In genomic region chr3:37198547-37198946, GRCh38 we compare ENCODE assay signal across 28 cellular contexts. TPM values are rescaled to one million over a fixed set of nuclear protein-coding genes. Genes with fewer than 3 reads are reported as not detected.
A peak's percentile ranks its signal among the peaks of the same experiment; 100 is the strongest.
DNase-seq lines count a peak whose midpoint lies in the region; ATAC-seq and TF ChIP-seq lines count a peak whose summit lies in the region.
"Had no signal": no experiment of that assay in that cellular context is flagged by ENCODE, and none has a peak within 500 bp of the region (broad histone marks: within the 10 kb centered on the region; RNA-seq: fewer than 3 reads in every experiment).

No MANE protein-coding gene starts in this region.

- H3K9me3 ChIP-seq in SJCRH30 (replicated peaks) (no peaks in the 10 kb centered on the region), gastrocnemius medialis (no peaks in the 10 kb centered on the region)
- H3K9me3 ChIP-seq: body of pancreas, ovary, testis had no signal

- TF ChIP-seq POLR2A in gastrocnemius medialis (IDR thresholded peaks at IDR 0.05) = no peak

- H3K27me3 ChIP-seq in ACC112 (ENCODE audit: insufficient read depth, low read length) = no peaks in the 10 kb centered on the region
- no peaks in the 10 kb centered on the region for H3K27me3 ChIP-seq in SJCRH30
- H3K27me3 ChIP-seq in gastrocnemius medialis = no peaks in the 10 kb centered on the region
- H3K27me3 ChIP-seq: body of pancreas, ovary, testis had no signal

- DNase-seq in SJCRH30 = no peak
- DNase-seq in islet precursor cell = peak; percentile 53
- DNase-seq in gastrocnemius medialis = no peak
- DNase-seq in sciatic nerve (ENCODE audit: low spot score) = no peak
- no peak for DNase-seq in activated CD4-positive, alpha-beta T cell treated with anti-CD3 and anti-CD28 coated beads, Interleukin-2, amount 50 U/mL, for 48 hours
- no peak for DNase-seq in head of caudate nucleus
- no peak for DNase-seq in GM19240 (ENCODE audit: insufficient read length, low spot score)
- DNase-seq: activated CD4-positive, alpha-beta T cell treated with anti-CD3 and anti-CD28 coated beads, Interleukin-2, amount 10 ng/mL, durations not matched to agents 24 days and 14 days; activated gamma-delta T cell treated with Interleukin-2 at 50 U/mL for 16 hours; activated T-cell treated with anti-CD3 and anti-CD28 coated beads, Interleukin-2, amount 50 U/mL, for 24 hours; body of pancreas; CD4-positive, alpha-beta memory T cell; effector CD4-positive, alpha-beta T cell; erythroblast; hippocampal formation; naive thymus-derived CD8-positive, alpha-beta T cell; NCI-H1105 treated with DMSO at 0.1 percent for 48 hours; NCI-H2081; ovary; right cardiac atrium; SIG-M5; stimulated activated CD4-positive, alpha-beta T cell treated with anti-CD3 and anti-CD28 coated beads, Interleukin-15, amount 100 ng/mL, for 24 hours; stimulated activated naive CD4-positive, alpha-beta T cell treated with Interleukin-2 at 50 U/mL for 16 hours; testis had no signal

- H3K36me3 ChIP-seq in ACC112 (ENCODE audit: insufficient read depth, low read length) (no peaks in the 10 kb centered on the region), SJCRH30 (no peaks in the 10 kb centered on the region), gastrocnemius medialis (no peaks in the 10 kb centered on the region)
- H3K36me3 ChIP-seq: ovary had no signal

- TF ChIP-seq CTCF in gastrocnemius medialis (IDR thresholded peaks at IDR 0.05 in 4 of 5, conservative IDR thresholded peaks at IDR 0.05 in 1 of 5) = no peak

- ATAC-seq in gastrocnemius medialis (no peak), sciatic nerve (no peak)
- ATAC-seq: body of pancreas; K562; left lobe of liver; naive thymus-derived CD8-positive, alpha-beta T cell; Panc1; right cardiac atrium had no signal

- H3K79me2 ChIP-seq in ACC112 (ENCODE audit: control insufficient read depth, insufficient read depth, low read length, unreplicated experiment) = no peaks in the 10 kb centered on the region

- no peak overlapping the region for H2AFZ ChIP-seq in ACC112 (ENCODE audit: low read length, unreplicated experiment)

- in situ Hi-C loops in gastrocnemius medialis (cut with MboI; ENCODE audit: low sequenced_read_pairs in 4 of 4) = no loop called here

- H3K27ac ChIP-seq in ACC112 (ENCODE audit: low read depth, low read length) (peak overlapping the region; percentile 61), SJCRH30 (peak overlapping the region; percentile 99), gastrocnemius medialis (peak overlapping the region; percentile 74 to 82 (median 76))
- H3K27ac ChIP-seq: body of pancreas, ovary, testis had no signal

- intact Hi-C loops in gastrocnemius medialis (cut with DNase I; ENCODE audit: low total_unique reads) = no loop called here
- intact Hi-C loops in sciatic nerve (cut with DNase I) = no loop called here
- intact Hi-C loops in head of caudate nucleus (cut with DNase I) = no loop called here

- H3K4me3 ChIP-seq in ACC112 (ENCODE audit: low read depth, low read length) (no peak overlapping the region), SJCRH30 (no peak overlapping the region), gastrocnemius medialis (no peak overlapping the region)
- H3K4me3 ChIP-seq: body of pancreas, K562, ovary, testis had no signal

- H3K4me1 ChIP-seq in ACC112 (ENCODE audit: control insufficient read depth, insufficient read depth, low read length, unreplicated experiment) (peaks cover 26% of the 10 kb centered on the region), SJCRH30 (peaks cover 25% of the 10 kb centered on the region), gastrocnemius medialis (peaks cover 18 to 37% of the 10 kb centered on the region in 2 donors)
- H3K4me1 ChIP-seq: body of pancreas, testis had no signal

RNA-seq across cellular contexts. Expression of gene LRRFIP2, which starts 24.2 kb away (rescaled TPM):
- total RNA-seq in SJCRH30 (2014; rRNA removed; shearing (Covaris generic)) = 29.1 and 34.5 TPM in 2 replicates
- 100 to 1,000 TPM in 2 of 4 donors, 10 to 100 TPM in 2; 85.7 to 103 (median 100.0) TPM for total RNA-seq in gastrocnemius medialis
- 60.1 TPM for total RNA-seq in sciatic nerve

RNA-seq across cellular contexts. Expression of gene GOLGA4, which starts 44.5 kb away (rescaled TPM):
- 36.2 and 41.2 TPM in 2 replicates for total RNA-seq in SJCRH30 (2014; rRNA removed; shearing (Covaris generic))
- total RNA-seq in gastrocnemius medialis (100 to 1,000 TPM; 233 to 357 (median 269) TPM), sciatic nerve (97.1 TPM)
